In genomic region chr2:207914716-207915115, GRCh38 we compare ENCODE assay signal across 1 cellular context.
TF ChIP-seq lines count a peak whose summit lies in the region.

No MANE protein-coding gene starts in this region.

TF ChIP-seq in K562, 482 proteins besides CTCF, POLR2A, EP300 and RAD21 (continued from another document):
- TF ChIP-seq, protein P1, sequence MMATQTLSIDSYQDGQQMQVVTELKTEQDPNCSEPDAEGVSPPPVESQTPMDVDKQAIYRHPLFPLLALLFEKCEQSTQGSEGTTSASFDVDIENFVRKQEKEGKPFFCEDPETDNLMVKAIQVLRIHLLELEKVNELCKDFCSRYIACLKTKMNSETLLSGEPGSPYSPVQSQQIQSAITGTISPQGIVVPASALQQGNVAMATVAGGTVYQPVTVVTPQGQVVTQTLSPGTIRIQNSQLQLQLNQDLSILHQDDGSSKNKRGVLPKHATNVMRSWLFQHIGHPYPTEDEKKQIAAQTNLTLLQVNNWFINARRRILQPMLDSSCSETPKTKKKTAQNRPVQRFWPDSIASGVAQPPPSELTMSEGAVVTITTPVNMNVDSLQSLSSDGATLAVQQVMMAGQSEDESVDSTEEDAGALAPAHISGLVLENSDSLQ (IDR thresholded peaks at IDR 0.05): 0 out of 2 replicates have a peak, but pooled peaks have one; percentile 12
- no peak for TF ChIP-seq TCF3 (CRISPR knock-in tag; IDR thresholded peaks at IDR 0.05)
